12 cellular contexts compared by ENCODE assay signal in the genomic region with DNA sequence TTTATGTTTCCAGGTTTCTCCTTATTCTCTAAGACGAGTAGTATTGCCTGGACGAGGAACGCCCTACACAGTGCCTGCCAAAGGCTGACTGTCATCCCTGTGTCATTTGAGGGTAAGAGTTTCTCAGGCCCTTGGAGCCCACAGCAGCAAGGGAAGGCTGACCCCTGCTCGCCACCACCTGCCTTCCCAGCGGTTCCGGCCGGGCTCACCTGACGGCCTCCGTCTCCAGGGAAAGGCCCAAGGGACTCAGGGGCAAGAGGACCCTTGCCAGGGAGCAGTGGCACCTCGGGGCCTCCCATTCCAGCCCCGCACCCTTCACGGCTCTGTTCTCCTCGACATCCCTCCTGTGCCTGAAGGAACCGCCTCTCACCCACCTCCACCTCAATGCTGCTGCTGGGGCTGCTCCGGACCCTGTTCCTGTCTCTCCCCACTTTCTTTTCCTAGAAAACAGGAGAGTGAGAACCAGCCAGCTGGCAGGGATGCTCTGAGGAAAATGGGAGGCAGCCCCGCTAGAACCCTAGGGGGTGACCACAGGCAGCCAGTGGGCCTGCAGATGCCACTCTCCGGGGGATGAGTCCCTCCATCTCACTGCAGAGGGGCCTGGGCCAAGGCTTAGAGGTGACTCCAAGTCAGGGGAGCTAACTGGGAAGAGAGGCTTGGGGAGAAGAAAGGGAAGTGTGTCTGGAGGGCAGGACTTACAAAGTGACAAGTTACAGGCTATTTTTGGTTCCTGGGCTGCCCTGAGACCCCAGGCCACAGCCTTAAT. TPM values are rescaled to one million over a fixed set of nuclear protein-coding genes. Genes with fewer than 3 reads are reported as not detected.
A peak's percentile ranks its signal among the peaks of the same experiment; 100 is the strongest.
DNase-seq lines count a peak whose midpoint lies in the region; ATAC-seq and TF ChIP-seq lines count a peak whose summit lies in the region.
"Had no signal": no experiment of that assay in that cellular context is flagged by ENCODE, and none has a peak within 500 bp of the region (broad histone marks: within the 10 kb centered on the region; RNA-seq: fewer than 3 reads in every experiment).

No MANE protein-coding gene starts in this region.

- ATAC-seq in natural killer cell: no peak
- ATAC-seq in activated CD4-positive, alpha-beta T cell treated with anti-CD3 and anti-CD28 coated beads for 36 hours: no peak
- no peak for ATAC-seq in GM19455 (IDR thresholded peaks at IDR 0.05; ENCODE audit: unreplicated experiment)

- H3K9me3 ChIP-seq in cardiac muscle cell (ENCODE audit: low read depth) (no peaks in the 10 kb centered on the region), esophagus squamous epithelium (no peaks in the 10 kb centered on the region), uterus (no peaks in the 10 kb centered on the region)
- H3K9me3 ChIP-seq: neutrophil had no signal

- peaks cover 31% of the 10 kb centered on the region for H3K27me3 ChIP-seq in cardiac muscle cell
- H3K27me3 ChIP-seq in esophagus squamous epithelium: peaks cover 0 to 60% (median 0%) of the 10 kb centered on the region in 4 donors
- no peaks in the 10 kb centered on the region for H3K27me3 ChIP-seq in uterus

- H3K9me3 Mint-ChIP-seq in natural killer cell: no peaks in the 10 kb centered on the region
- no peaks in the 10 kb centered on the region for H3K9me3 Mint-ChIP-seq in activated CD4-positive, alpha-beta T cell treated with anti-CD3 and anti-CD28 coated beads for 36 hours (ENCODE audit: low read depth)

- CTCF ChIA-PET in activated CD4-positive, alpha-beta T cell treated with anti-CD3 and anti-CD28 coated beads for 36 hours (lab: Charles Lee): interaction anchor here (1.6 kb wide), 1 partner anchor 20 kb away, joined by 6 read pairs; no protein-coding TSS in a partner anchor

- no peak for TF ChIP-seq CTCF in cardiac muscle cell (IDR thresholded peaks at IDR 0.05; ENCODE audit: low read depth, low read length)
- no peak for TF ChIP-seq CTCF in esophagus squamous epithelium (IDR thresholded peaks at IDR 0.05)
- TF ChIP-seq CTCF in natural killer cell (IDR thresholded peaks at IDR 0.05): no peak
- TF ChIP-seq CTCF in uterus (IDR thresholded peaks at IDR 0.05): no peak

- H3K4me3 Mint-ChIP-seq in natural killer cell: peak overlapping the region; percentile 40
- no peak overlapping the region for H3K4me3 Mint-ChIP-seq in activated CD4-positive, alpha-beta T cell treated with anti-CD3 and anti-CD28 coated beads for 36 hours

- no peaks in the 10 kb centered on the region for H3K36me3 Mint-ChIP-seq in natural killer cell
- no peaks in the 10 kb centered on the region for H3K36me3 Mint-ChIP-seq in activated CD4-positive, alpha-beta T cell treated with anti-CD3 and anti-CD28 coated beads for 36 hours (ENCODE audit: low read depth)

- peaks cover 5% of the 10 kb centered on the region in 2 donors for H3K4me1 Mint-ChIP-seq in natural killer cell
- peaks cover 7% of the 10 kb centered on the region for H3K4me1 Mint-ChIP-seq in activated CD4-positive, alpha-beta T cell treated with anti-CD3 and anti-CD28 coated beads for 36 hours

- POLR2A ChIA-PET in activated CD4-positive, alpha-beta T cell treated with anti-CD3 and anti-CD28 coated beads for 36 hours (lab: Charles Lee): no interaction called here

- H3K36me3 ChIP-seq in cardiac muscle cell: no peaks in the 10 kb centered on the region
- no peaks in the 10 kb centered on the region for H3K36me3 ChIP-seq in esophagus squamous epithelium
- H3K36me3 ChIP-seq in uterus: no peaks in the 10 kb centered on the region
- H3K36me3 ChIP-seq: neutrophil had no signal

- TF ChIP-seq POLR2A in esophagus squamous epithelium (IDR thresholded peaks at IDR 0.05) (no peak), uterus (IDR thresholded peaks at IDR 0.05) (no peak)

- peaks cover 50 to 82% of the 10 kb centered on the region in 2 donors for H3K27me3 Mint-ChIP-seq in natural killer cell (ENCODE audit: low read depth in 2 of 2)
- peaks cover 41% of the 10 kb centered on the region for H3K27me3 Mint-ChIP-seq in activated CD4-positive, alpha-beta T cell treated with anti-CD3 and anti-CD28 coated beads for 36 hours

- H3K4me1 ChIP-seq in cardiac muscle cell (ENCODE audit: low read depth) (peaks cover 18% of the 10 kb centered on the region), esophagus squamous epithelium (peaks cover 3 to 66% (median 7%) of the 10 kb centered on the region in 3 donors), uterus (peaks cover 0 to 5% of the 10 kb centered on the region in 2 donors)

- H3K4me3 ChIP-seq in cardiac muscle cell (peak overlapping the region; percentile 0), esophagus squamous epithelium (peak overlapping the region; percentile 55 to 79 (median 66)), uterus (peak overlapping the region; percentile 60 to 85)

- intact Hi-C loops in cardiac septum (cut with DNase I) (loop anchor here (2.0 to 10.0 kb wide), 2 partner anchors 17 to 269 kb away; no protein-coding TSS in a partner anchor), esophagus squamous epithelium (cut with DNase I) (no loop called here), natural killer cell (cut with micrococcal nuclease) (no loop called here), uterus (cut with DNase I; ENCODE audit: low total_unique reads) (no loop called here)
- intact Hi-C loops in activated CD4-positive, alpha-beta T cell treated with anti-CD3 and anti-CD28 coated beads for 36 hours (cut with DNase I, micrococcal nuclease): no loop called here

- no peak overlapping the region for H3K27ac Mint-ChIP-seq in natural killer cell
- no peak overlapping the region for H3K27ac Mint-ChIP-seq in activated CD4-positive, alpha-beta T cell treated with anti-CD3 and anti-CD28 coated beads for 36 hours

- WGBS in esophagus squamous epithelium, 2 donors: 62 to 90% methylated on average over 2 to 8 of the region's 17 CpGs

- peak overlapping the region; percentile 91 for H3K27ac ChIP-seq in cardiac muscle cell
- peak overlapping the region; percentile 81 to 95 (median 88) for H3K27ac ChIP-seq in esophagus squamous epithelium
- H3K27ac ChIP-seq in uterus: peak overlapping the region; percentile 78 to 94
- H3K27ac ChIP-seq: neutrophil had no signal

- DNase-seq in cardiac muscle cell (ENCODE audit: low read depth in 1 of 2, low spot score in 1 of 2) (peak in 1 of 2 donors; percentile 55), cardiac septum (ENCODE audit: low spot score) (no peak), esophagus squamous epithelium (lab: John Stamatoyannopoulos, UW) (no peak), natural killer cell (peak; percentile 11), uterus (peak in 1 of 2 donors; percentile 26)
- DNase-seq in activated CD4-positive, alpha-beta T cell treated with anti-CD3 and anti-CD28 coated beads for 36 hours: no peak
- DNase-seq in central memory CD4-positive, alpha-beta T cell: no peak
- DNase-seq: activated naive CD4-positive, alpha-beta T cell; C1 segment of cervical spinal cord had no signal

RNA-seq across cellular contexts. Expression of a gene that starts 1.8 kb away (rescaled TPM):
- total RNA-seq in cardiac muscle cell (23.2 and 32.9 TPM in 2 replicates), cardiac septum (207 TPM), esophagus squamous epithelium (10 to 100 TPM in 1 of 4 donors, 1 to 10 TPM in 3; 2.4 to 29.6 (median 5.9) TPM), natural killer cell (under 1 TPM in 2 of 3 donors, not detected in 1; 0.15 to 0.16 TPM), uterus (100 to 1,000 TPM in 1 of 4 donors, 10 to 100 TPM in 3; 15.8 to 298 (median 66.2) TPM)
- 35.2 and 48.8 TPM in 2 replicates for polyA plus RNA-seq in cardiac muscle cell
- total RNA-seq in activated CD4-positive, alpha-beta T cell treated with anti-CD3 and anti-CD28 coated beads for 36 hours: 10 to 100 TPM; 16.4 to 19.3 TPM

RNA-seq across cellular contexts. Expression of a gene that starts 27.5 kb away (rescaled TPM):
- total RNA-seq in cardiac muscle cell: not detected in 2 replicates
- 0.09 TPM in 1 of 2 replicates, not detected in the other for polyA plus RNA-seq in cardiac muscle cell
- 0.19 TPM for total RNA-seq in cardiac septum
- not detected for total RNA-seq in esophagus squamous epithelium
- total RNA-seq in natural killer cell: not detected
- total RNA-seq in uterus: under 1 TPM in 1 of 4 donors, not detected in 3; 0.41 TPM
- not detected for total RNA-seq in activated CD4-positive, alpha-beta T cell treated with anti-CD3 and anti-CD28 coated beads for 36 hours
- total RNA-seq: fibroblast of lung had no signal
- polyA plus RNA-seq: fibroblast of lung had no signal

RNA-seq across cellular contexts. Expression of a gene that starts 27.8 kb away (rescaled TPM):
- total RNA-seq in cardiac muscle cell (9.3 and 11.7 TPM in 2 replicates), cardiac septum (3.1 TPM), esophagus squamous epithelium (10 to 100 TPM in 1 of 4 donors, 1 to 10 TPM in 3; 3.3 to 10.5 (median 5.9) TPM), natural killer cell (1 to 10 TPM; 5.5 to 6.6 (median 6.4) TPM), uterus (10 to 100 TPM in 2 of 4 donors, 1 to 10 TPM in 2; 5.9 to 27.2 (median 11.1) TPM)
- polyA plus RNA-seq in cardiac muscle cell: 0.13 and 5.9 TPM in 2 replicates
- total RNA-seq in activated CD4-positive, alpha-beta T cell treated with anti-CD3 and anti-CD28 coated beads for 36 hours: 1 to 10 TPM; 2.8 to 3.1 TPM

Comparison
In these comparisons a context has a peak if more than half of its experiments do, and no peak if none do; other contexts are left out.
1. H3K4me3 ChIP-seq: peak in every context shown above with its lines; median percentile 72 in uterus; 66 in esophagus squamous epithelium; 0 in cardiac muscle cell.